In the genomic region with DNA sequence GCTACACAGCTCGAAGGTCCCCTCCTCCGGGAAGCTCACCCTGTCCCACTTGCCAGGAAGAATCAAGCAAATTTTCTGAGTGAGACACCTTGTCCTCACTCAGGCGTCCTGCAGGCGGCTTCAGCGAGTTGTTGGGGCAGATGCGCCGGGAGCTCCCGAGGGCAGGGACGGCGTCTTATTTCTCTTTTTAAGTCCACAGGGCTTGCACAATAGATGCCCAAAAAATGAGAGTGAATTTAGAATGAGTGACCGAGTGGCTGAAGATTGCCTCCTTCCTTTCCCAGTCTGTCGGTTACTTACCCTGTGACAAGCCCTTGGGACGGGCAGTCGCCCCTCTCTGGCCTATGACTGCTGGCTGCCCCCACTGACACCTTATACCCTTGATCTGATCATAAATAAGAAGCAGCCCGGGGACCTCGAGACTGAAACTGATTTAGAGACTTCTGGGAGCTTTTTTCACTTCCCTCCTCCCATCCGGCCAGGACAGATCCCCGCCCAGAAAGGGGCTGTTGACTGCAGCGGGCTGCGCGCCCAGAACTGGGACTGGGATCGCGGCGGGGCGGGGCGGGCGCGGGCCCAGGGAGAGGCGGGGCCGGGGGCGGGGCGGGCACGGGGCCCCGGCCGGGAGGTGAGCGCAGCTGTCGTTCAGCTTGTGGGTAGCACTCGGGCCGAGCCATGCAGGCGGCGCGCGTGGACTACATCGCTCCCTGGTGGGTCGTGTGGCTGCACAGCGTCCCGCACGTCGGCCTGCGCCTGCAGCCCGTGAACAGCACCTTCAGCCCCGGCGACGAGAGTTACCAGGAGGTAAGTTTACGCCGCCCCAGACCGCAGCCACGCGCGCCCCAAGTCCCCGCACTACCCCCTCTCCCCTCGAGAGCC, we compare ENCODE assay signal across 1 cellular context.
TF ChIP-seq lines count a peak whose summit lies in the region.

A gene with protein sequence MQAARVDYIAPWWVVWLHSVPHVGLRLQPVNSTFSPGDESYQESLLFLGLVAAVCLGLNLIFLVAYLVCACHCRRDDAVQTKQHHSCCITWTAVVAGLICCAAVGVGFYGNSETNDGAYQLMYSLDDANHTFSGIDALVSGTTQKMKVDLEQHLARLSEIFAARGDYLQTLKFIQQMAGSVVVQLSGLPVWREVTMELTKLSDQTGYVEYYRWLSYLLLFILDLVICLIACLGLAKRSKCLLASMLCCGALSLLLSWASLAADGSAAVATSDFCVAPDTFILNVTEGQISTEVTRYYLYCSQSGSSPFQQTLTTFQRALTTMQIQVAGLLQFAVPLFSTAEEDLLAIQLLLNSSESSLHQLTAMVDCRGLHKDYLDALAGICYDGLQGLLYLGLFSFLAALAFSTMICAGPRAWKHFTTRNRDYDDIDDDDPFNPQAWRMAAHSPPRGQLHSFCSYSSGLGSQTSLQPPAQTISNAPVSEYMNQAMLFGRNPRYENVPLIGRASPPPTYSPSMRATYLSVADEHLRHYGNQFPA (plus strand): TSS at position 659 of the 879 bp plus-strand sequence. CDS start 17 bp downstream, at position 676.

TF ChIP-seq in GM12878, 131 proteins besides CTCF, POLR2A, EP300 and RAD21:
- TF ChIP-seq, protein P1, sequence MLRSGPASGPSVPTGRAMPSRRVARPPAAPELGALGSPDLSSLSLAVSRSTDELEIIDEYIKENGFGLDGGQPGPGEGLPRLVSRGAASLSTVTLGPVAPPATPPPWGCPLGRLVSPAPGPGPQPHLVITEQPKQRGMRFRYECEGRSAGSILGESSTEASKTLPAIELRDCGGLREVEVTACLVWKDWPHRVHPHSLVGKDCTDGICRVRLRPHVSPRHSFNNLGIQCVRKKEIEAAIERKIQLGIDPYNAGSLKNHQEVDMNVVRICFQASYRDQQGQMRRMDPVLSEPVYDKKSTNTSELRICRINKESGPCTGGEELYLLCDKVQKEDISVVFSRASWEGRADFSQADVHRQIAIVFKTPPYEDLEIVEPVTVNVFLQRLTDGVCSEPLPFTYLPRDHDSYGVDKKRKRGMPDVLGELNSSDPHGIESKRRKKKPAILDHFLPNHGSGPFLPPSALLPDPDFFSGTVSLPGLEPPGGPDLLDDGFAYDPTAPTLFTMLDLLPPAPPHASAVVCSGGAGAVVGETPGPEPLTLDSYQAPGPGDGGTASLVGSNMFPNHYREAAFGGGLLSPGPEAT (IDR thresholded peaks at IDR 0.05; ENCODE audit: low read depth), result 0 out of 2 replicates have a peak, but pooled peaks have one; percentile 40
- TF ChIP-seq SUPT20H (IDR thresholded peaks at IDR 0.05; ENCODE audit: borderline replicate concordance, control insufficient read depth, low read depth, low read length), result no peak
- peak; percentile 52 for TF ChIP-seq POLR2AphosphoS5 (IDR thresholded peaks at IDR 0.05; ENCODE audit: low read length)
- TF ChIP-seq ETV6 (conservative IDR thresholded peaks at IDR 0.05 in 1 of 2, IDR thresholded peaks at IDR 0.05 in 1 of 2; ENCODE audit: borderline replicate concordance in 1 of 2, low read depth in 1 of 2), result 0 out of 4 replicates have a peak, but pooled peaks of 1 of the 2 experiments have one; percentile 31
- TF ChIP-seq IKZF2 (IDR thresholded peaks at IDR 0.05), result peak; percentile 34 to 49; a peak in 3 of 4 replicates
- peak; percentile 41; the same call in 1 of the 2 replicates for TF ChIP-seq IKZF1 (conservative IDR thresholded peaks at IDR 0.05)
- TF ChIP-seq RUNX3 (IDR thresholded peaks at IDR 0.05; ENCODE audit: low read length), result peak; percentile 26; the same call in 1 of the 2 replicates
- peak in 1 of 2 experiments; percentile 63; a peak in 2 of 4 replicates for TF ChIP-seq BHLHE40 (IDR thresholded peaks at IDR 0.05; ENCODE audit: borderline replicate concordance in 1 of 2, low read depth in 2 of 2, low read length in 1 of 2)
- 0 out of 2 replicates have a peak, but pooled peaks have one; percentile 1 for TF ChIP-seq CBFB (IDR thresholded peaks at IDR 0.05; ENCODE audit: low read depth)
- TF ChIP-seq, protein P2, sequence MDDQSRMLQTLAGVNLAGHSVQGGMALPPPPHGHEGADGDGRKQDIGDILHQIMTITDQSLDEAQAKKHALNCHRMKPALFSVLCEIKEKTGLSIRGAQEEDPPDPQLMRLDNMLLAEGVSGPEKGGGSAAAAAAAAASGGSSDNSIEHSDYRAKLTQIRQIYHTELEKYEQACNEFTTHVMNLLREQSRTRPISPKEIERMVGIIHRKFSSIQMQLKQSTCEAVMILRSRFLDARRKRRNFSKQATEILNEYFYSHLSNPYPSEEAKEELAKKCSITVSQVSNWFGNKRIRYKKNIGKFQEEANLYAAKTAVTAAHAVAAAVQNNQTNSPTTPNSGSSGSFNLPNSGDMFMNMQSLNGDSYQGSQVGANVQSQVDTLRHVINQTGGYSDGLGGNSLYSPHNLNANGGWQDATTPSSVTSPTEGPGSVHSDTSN (IDR thresholded peaks at IDR 0.05; ENCODE audit: insufficient replicate concordance, low read depth, low read length), result peak; percentile 17
- TF ChIP-seq BACH1 (IDR thresholded peaks at IDR 0.05; ENCODE audit: borderline replicate concordance), result peak; percentile 87
- TF ChIP-seq STAT1 (conservative IDR thresholded peaks at IDR 0.05), result no peak
- TF ChIP-seq TCF12 (IDR thresholded peaks at IDR 0.05; ENCODE audit: low read depth, low read length), result peak; percentile 71; the same call in 1 of the 2 replicates
- 0 out of 2 replicates have a peak, but pooled peaks have one; percentile 7 for TF ChIP-seq BCL11A (IDR thresholded peaks at IDR 0.05; ENCODE audit: low read depth, low read length)
- TF ChIP-seq, protein P3, sequence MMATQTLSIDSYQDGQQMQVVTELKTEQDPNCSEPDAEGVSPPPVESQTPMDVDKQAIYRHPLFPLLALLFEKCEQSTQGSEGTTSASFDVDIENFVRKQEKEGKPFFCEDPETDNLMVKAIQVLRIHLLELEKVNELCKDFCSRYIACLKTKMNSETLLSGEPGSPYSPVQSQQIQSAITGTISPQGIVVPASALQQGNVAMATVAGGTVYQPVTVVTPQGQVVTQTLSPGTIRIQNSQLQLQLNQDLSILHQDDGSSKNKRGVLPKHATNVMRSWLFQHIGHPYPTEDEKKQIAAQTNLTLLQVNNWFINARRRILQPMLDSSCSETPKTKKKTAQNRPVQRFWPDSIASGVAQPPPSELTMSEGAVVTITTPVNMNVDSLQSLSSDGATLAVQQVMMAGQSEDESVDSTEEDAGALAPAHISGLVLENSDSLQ (IDR thresholded peaks at IDR 0.05), result peak; percentile 5; the same call in 1 of the 2 replicates
- TF ChIP-seq SREBF2 (IDR thresholded peaks at IDR 0.05; ENCODE audit: low read length), result no peak
- TF ChIP-seq SMARCA5 (IDR thresholded peaks at IDR 0.05), result no peak; the same call in 1 of the 2 replicates
- peak; percentile 48 for TF ChIP-seq EED (IDR thresholded peaks at IDR 0.05; ENCODE audit: low read depth)
- no peak for TF ChIP-seq EZH2 (IDR thresholded peaks at IDR 0.05; ENCODE audit: borderline replicate concordance, control insufficient read depth, low read depth, low read length)
- TF ChIP-seq SPI1 (IDR thresholded peaks at IDR 0.05; ENCODE audit: borderline replicate concordance, insufficient read depth, low read depth, low read length), result peak; percentile 69; the same call in 1 of the 2 replicates
- TF ChIP-seq CREM (IDR thresholded peaks at IDR 0.05; ENCODE audit: low read depth), result 0 out of 2 replicates have a peak, but pooled peaks have one; percentile 6
- TF ChIP-seq, protein P4, sequence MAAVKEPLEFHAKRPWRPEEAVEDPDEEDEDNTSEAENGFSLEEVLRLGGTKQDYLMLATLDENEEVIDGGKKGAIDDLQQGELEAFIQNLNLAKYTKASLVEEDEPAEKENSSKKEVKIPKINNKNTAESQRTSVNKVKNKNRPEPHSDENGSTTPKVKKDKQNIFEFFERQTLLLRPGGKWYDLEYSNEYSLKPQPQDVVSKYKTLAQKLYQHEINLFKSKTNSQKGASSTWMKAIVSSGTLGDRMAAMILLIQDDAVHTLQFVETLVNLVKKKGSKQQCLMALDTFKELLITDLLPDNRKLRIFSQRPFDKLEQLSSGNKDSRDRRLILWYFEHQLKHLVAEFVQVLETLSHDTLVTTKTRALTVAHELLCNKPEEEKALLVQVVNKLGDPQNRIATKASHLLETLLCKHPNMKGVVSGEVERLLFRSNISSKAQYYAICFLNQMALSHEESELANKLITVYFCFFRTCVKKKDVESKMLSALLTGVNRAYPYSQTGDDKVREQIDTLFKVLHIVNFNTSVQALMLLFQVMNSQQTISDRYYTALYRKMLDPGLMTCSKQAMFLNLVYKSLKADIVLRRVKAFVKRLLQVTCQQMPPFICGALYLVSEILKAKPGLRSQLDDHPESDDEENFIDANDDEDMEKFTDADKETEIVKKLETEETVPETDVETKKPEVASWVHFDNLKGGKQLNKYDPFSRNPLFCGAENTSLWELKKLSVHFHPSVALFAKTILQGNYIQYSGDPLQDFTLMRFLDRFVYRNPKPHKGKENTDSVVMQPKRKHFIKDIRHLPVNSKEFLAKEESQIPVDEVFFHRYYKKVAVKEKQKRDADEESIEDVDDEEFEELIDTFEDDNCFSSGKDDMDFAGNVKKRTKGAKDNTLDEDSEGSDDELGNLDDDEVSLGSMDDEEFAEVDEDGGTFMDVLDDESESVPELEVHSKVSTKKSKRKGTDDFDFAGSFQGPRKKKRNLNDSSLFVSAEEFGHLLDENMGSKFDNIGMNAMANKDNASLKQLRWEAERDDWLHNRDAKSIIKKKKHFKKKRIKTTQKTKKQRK (IDR thresholded peaks at IDR 0.05; ENCODE audit: low read depth, low read length), result no peak
- TF ChIP-seq SMAD1 (IDR thresholded peaks at IDR 0.05; ENCODE audit: low read depth, partially characterized antibody), result peak; percentile 47
